In genomic region chr19:53193534-53194222, GRCh38 we compare ENCODE assay signal across 8 cellular contexts. TPM values are rescaled to one million over a fixed set of nuclear protein-coding genes. Genes with fewer than 3 reads are reported as not detected.
DNase-seq lines count a peak whose midpoint lies in the region; ATAC-seq, FAIRE-seq and TF ChIP-seq lines count a peak whose summit lies in the region.

No MANE protein-coding gene starts in this region.

- H3K4me3 Mint-ChIP-seq in activated CD4-positive, alpha-beta T cell treated with anti-CD3 and anti-CD28 coated beads, Interleukin-2, amount 10 ng/mL, durations not matched to agents 7 days and 5 days: peak overlapping the region; percentile 88
- H3K4me3 Mint-ChIP-seq in activated naive CD8-positive, alpha-beta T cell treated with anti-CD3 and anti-CD28 coated beads for 36 hours: peak overlapping the region; percentile 90

- peaks cover 44% of the 10 kb centered on the region for H3K4me1 Mint-ChIP-seq in activated CD4-positive, alpha-beta T cell treated with anti-CD3 and anti-CD28 coated beads, Interleukin-2, amount 10 ng/mL, durations not matched to agents 7 days and 5 days
- peaks cover 14% of the 10 kb centered on the region for H3K4me1 Mint-ChIP-seq in activated naive CD8-positive, alpha-beta T cell treated with anti-CD3 and anti-CD28 coated beads for 36 hours

- peaks cover 22% of the 10 kb centered on the region for H3K4me1 ChIP-seq in suprapubic skin
- H3K4me1 ChIP-seq in thyroid gland: peaks cover 8% of the 10 kb centered on the region in 2 donors

- peaks cover 36% of the 10 kb centered on the region for H3K9me3 Mint-ChIP-seq in activated CD4-positive, alpha-beta T cell treated with anti-CD3 and anti-CD28 coated beads, Interleukin-2, amount 10 ng/mL, durations not matched to agents 7 days and 5 days
- peaks cover 32% of the 10 kb centered on the region for H3K9me3 Mint-ChIP-seq in activated naive CD8-positive, alpha-beta T cell treated with anti-CD3 and anti-CD28 coated beads for 36 hours

- DNase-seq in activated CD4-positive, alpha-beta T cell treated with anti-CD3 and anti-CD28 coated beads, Interleukin-2, amount 10 ng/mL, durations not matched to agents 7 days and 5 days: no peak
- DNase-seq in activated CD4-positive, alpha-beta T cell treated with anti-CD3 and anti-CD28 coated beads for 4 hours: no peak
- no peak for DNase-seq in activated naive CD8-positive, alpha-beta T cell treated with anti-CD3 and anti-CD28 coated beads for 36 hours
- no peak for DNase-seq in kidney epithelial cell (ENCODE audit: low read depth)
- no peak for DNase-seq in suprapubic skin (ENCODE audit: low spot score in 2 of 2)
- no peak for DNase-seq in HTR-8/SVneo (ENCODE audit: insufficient read length, low spot score)
- no peak for DNase-seq in thyroid gland

- 57% methylated on average over 12 of the region's 12 CpGs for WGBS in suprapubic skin
- WGBS in thyroid gland, 2 donors: 60 to 65% methylated on average over 12 of the region's 12 CpGs

- H3K4me3 ChIP-seq in kidney epithelial cell (ENCODE audit: low read depth, low read length): peak overlapping the region; percentile 13
- peak overlapping the region; percentile 88 for H3K4me3 ChIP-seq in suprapubic skin
- H3K4me3 ChIP-seq in thyroid gland (replicated peaks in 1 of 3): peak overlapping the region in 1 of 3 donors; percentile 55

- H3K36me3 ChIP-seq in kidney epithelial cell (ENCODE audit: control insufficient read depth, insufficient read depth, low read length) (no peaks in the 10 kb centered on the region), suprapubic skin (peaks cover 8% of the 10 kb centered on the region), thyroid gland (no peaks in the 10 kb centered on the region)

- peaks cover 51% of the 10 kb centered on the region for H3K36me3 Mint-ChIP-seq in activated CD4-positive, alpha-beta T cell treated with anti-CD3 and anti-CD28 coated beads, Interleukin-2, amount 10 ng/mL, durations not matched to agents 7 days and 5 days (ENCODE audit: low read depth)
- H3K36me3 Mint-ChIP-seq in activated naive CD8-positive, alpha-beta T cell treated with anti-CD3 and anti-CD28 coated beads for 36 hours: peaks cover 52% of the 10 kb centered on the region

- H3K27ac ChIP-seq in suprapubic skin: no peak overlapping the region
- no peak overlapping the region for H3K27ac ChIP-seq in thyroid gland

- TF ChIP-seq CTCF in kidney epithelial cell (IDR thresholded peaks at IDR 0.05; ENCODE audit: insufficient read depth, low read length, poor library complexity, severe bottlenecking): no peak
- no peak for TF ChIP-seq CTCF in suprapubic skin (IDR thresholded peaks at IDR 0.05)
- no peak for TF ChIP-seq CTCF in thyroid gland (IDR thresholded peaks at IDR 0.05)

- TF ChIP-seq POLR2A in suprapubic skin (IDR thresholded peaks at IDR 0.05) (no peak), thyroid gland (IDR thresholded peaks at IDR 0.05) (no peak)

- ATAC-seq in HG02870 (IDR thresholded peaks at IDR 0.05; ENCODE audit: unreplicated experiment): no peak

- no peak overlapping the region for H3K27ac Mint-ChIP-seq in activated CD4-positive, alpha-beta T cell treated with anti-CD3 and anti-CD28 coated beads, Interleukin-2, amount 10 ng/mL, durations not matched to agents 7 days and 5 days
- peak overlapping the region; percentile 94 for H3K27ac Mint-ChIP-seq in activated naive CD8-positive, alpha-beta T cell treated with anti-CD3 and anti-CD28 coated beads for 36 hours

- CTCF ChIA-PET in activated CD4-positive, alpha-beta T cell treated with anti-CD3 and anti-CD28 coated beads, Interleukin-2, amount 10 ng/mL, durations not matched to agents 7 days and 5 days (lab: Charles Lee): no interaction called here

- intact Hi-C loops in thyroid gland (cut with DNase I): loop anchor here (10.0 kb wide), 2 partner anchors 171 to 551 kb away; partner anchors contain the start of gene ZNF525

- TF ChIP-seq EP300 in suprapubic skin (IDR thresholded peaks at IDR 0.05): no peak

- H3K9me3 ChIP-seq in suprapubic skin (no peaks in the 10 kb centered on the region), thyroid gland (no peaks in the 10 kb centered on the region)

- no peaks in the 10 kb centered on the region for H3K27me3 Mint-ChIP-seq in activated CD4-positive, alpha-beta T cell treated with anti-CD3 and anti-CD28 coated beads, Interleukin-2, amount 10 ng/mL, durations not matched to agents 7 days and 5 days
- H3K27me3 Mint-ChIP-seq in activated naive CD8-positive, alpha-beta T cell treated with anti-CD3 and anti-CD28 coated beads for 36 hours: no peaks in the 10 kb centered on the region

- POLR2A ChIA-PET in activated CD4-positive, alpha-beta T cell treated with anti-CD3 and anti-CD28 coated beads, Interleukin-2, amount 10 ng/mL, durations not matched to agents 7 days and 5 days (lab: Charles Lee): no interaction called here

- FAIRE-seq in HTR-8/SVneo (lab: Jason Lieb, UNC): no peak

- H3K27me3 ChIP-seq in kidney epithelial cell (ENCODE audit: control insufficient read depth, insufficient read depth, low read length) (no peaks in the 10 kb centered on the region), suprapubic skin (no peaks in the 10 kb centered on the region), thyroid gland (no peaks in the 10 kb centered on the region)

RNA-seq across cellular contexts. Expression of gene ZNF665, which starts 0.5 kb away (rescaled TPM):
- 1 to 10 TPM; 4.0 to 5.0 TPM for total RNA-seq in activated CD4-positive, alpha-beta T cell treated with anti-CD3 and anti-CD28 coated beads, Interleukin-2, amount 10 ng/mL, durations not matched to agents 7 days and 5 days
- 1 to 10 TPM; 6.6 to 6.7 TPM for total RNA-seq in activated naive CD8-positive, alpha-beta T cell treated with anti-CD3 and anti-CD28 coated beads for 36 hours
- total RNA-seq in kidney epithelial cell (2.9 and 5.8 TPM in 2 replicates), suprapubic skin (10 to 100 TPM in 2 of 4 donors, 1 to 10 TPM in 2; 2.6 to 17.0 (median 7.6) TPM), thyroid gland (1 to 10 TPM; 4.3 to 9.9 (median 7.3) TPM)

RNA-seq across cellular contexts. Expression of gene ZNF347, which starts 34.8 kb away (rescaled TPM):
- total RNA-seq in activated CD4-positive, alpha-beta T cell treated with anti-CD3 and anti-CD28 coated beads, Interleukin-2, amount 10 ng/mL, durations not matched to agents 7 days and 5 days: 10 to 100 TPM; 11.7 to 12.3 TPM
- 1 to 10 TPM; 7.0 to 8.6 TPM for total RNA-seq in activated naive CD8-positive, alpha-beta T cell treated with anti-CD3 and anti-CD28 coated beads for 36 hours
- total RNA-seq in kidney epithelial cell (5.5 and 8.0 TPM in 2 replicates), suprapubic skin (10 to 100 TPM in 2 of 4 donors, 1 to 10 TPM in 2; 4.3 to 16.6 (median 8.1) TPM), thyroid gland (10 to 100 TPM; 13.1 to 27.7 (median 19.9) TPM)
